Comparison of ENCODE assay signal across 13 cellular contexts in the genomic region with DNA sequence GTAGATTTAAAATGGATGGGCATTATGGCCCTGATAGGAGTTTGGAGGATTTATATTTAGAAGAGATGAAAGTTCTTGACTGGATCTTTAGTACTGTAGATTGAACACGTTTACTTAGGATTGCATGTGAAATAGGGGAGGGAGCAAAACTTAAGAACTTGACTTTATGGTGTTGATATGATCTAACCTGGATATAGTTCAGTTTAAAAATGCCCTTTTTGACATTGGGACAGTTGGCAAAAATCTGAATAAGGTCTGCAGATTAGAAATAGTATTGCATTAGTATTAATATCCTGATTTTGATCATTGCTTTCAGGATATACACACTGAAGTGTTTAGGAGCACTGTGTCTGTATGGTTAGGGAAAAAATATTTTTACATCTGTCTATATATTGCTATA.
DNase-seq lines count a peak whose midpoint lies in the region; ATAC-seq and FAIRE-seq lines count a peak whose summit lies in the region.
"Had no signal": no experiment of that assay in that cellular context is flagged by ENCODE, and none has a peak within 500 bp of the region (broad histone marks: within the 10 kb centered on the region; RNA-seq: fewer than 3 reads in every experiment).

No MANE protein-coding gene starts in this region.

- H3K27ac ChIP-seq in SK-N-MC, result peak overlapping the region; percentile 75; the same call in 1 of the 2 replicates
- H3K27ac ChIP-seq: C4-2B had no signal

- H3K4me3 Mint-ChIP-seq in activated naive CD4-positive, alpha-beta T cell treated with anti-CD3 and anti-CD28 coated beads, Interleukin-2, amount 50 U/mL, for 24 hours, result peak overlapping the region; percentile 93
- peak overlapping the region; percentile 55 to 62 for H3K4me3 Mint-ChIP-seq in effector memory CD8-positive, alpha-beta T cell
- peak overlapping the region; percentile 11 for H3K4me3 Mint-ChIP-seq in stimulated activated memory B cell treated with anti-CD40 and anti-IgM and Interleukin-4, amounts not matched to agents 10 μg/mL and 1 μg/mL and 100 μg/mL, for 72 hours

- DNase-seq in activated naive CD4-positive, alpha-beta T cell (lab: John Stamatoyannopoulos, UW), result no peak
- no peak for DNase-seq in SK-N-MC (ENCODE audit: low read depth, low spot score)
- DNase-seq in effector memory CD8-positive, alpha-beta T cell, result no peak
- DNase-seq in urothelium cell line (ENCODE audit: low spot score), result no peak
- DNase-seq in HuH-7.5 (ENCODE audit: low spot score), result no peak
- no peak for DNase-seq in NCI-H1694 treated with DMSO at 0.1 percent for 48 hours (lab: John Stamatoyannopoulos, UW)
- DNase-seq: foreskin melanocyte, left colon, NCI-H1105 treated with DMSO at 0.1 percent for 48 hours, NCI-H446 treated with DMSO at 0.1 percent for 48 hours had no signal

- no peak overlapping the region for H3K9ac ChIP-seq in SK-N-MC (ENCODE audit: insufficient read length)

- H3K9me3 Mint-ChIP-seq in activated naive CD4-positive, alpha-beta T cell treated with anti-CD3 and anti-CD28 coated beads, Interleukin-2, amount 50 U/mL, for 24 hours, result no peaks in the 10 kb centered on the region
- no peaks in the 10 kb centered on the region for H3K9me3 Mint-ChIP-seq in effector memory CD8-positive, alpha-beta T cell
- no peaks in the 10 kb centered on the region for H3K9me3 Mint-ChIP-seq in stimulated activated memory B cell treated with anti-CD40 and anti-IgM and Interleukin-4, amounts not matched to agents 10 μg/mL and 1 μg/mL and 100 μg/mL, for 72 hours

- ATAC-seq in effector memory CD8-positive, alpha-beta T cell (replicated peaks), result no peak
- no peak for ATAC-seq in stimulated activated memory B cell treated with anti-CD40 and anti-IgM and Interleukin-4, amounts not matched to agents 10 μg/mL and 1 μg/mL and 100 μg/mL, for 72 hours

- H3K36me3 ChIP-seq in SK-N-MC (ENCODE audit: insufficient read depth, low read length), result peaks cover 71% of the 10 kb centered on the region

- H3K9me3 ChIP-seq in SK-N-MC (ENCODE audit: low read depth, low read length), result no peaks in the 10 kb centered on the region

- H3K36me3 Mint-ChIP-seq in activated naive CD4-positive, alpha-beta T cell treated with anti-CD3 and anti-CD28 coated beads, Interleukin-2, amount 50 U/mL, for 24 hours, result peaks cover 21% of the 10 kb centered on the region
- peaks cover 55% of the 10 kb centered on the region for H3K36me3 Mint-ChIP-seq in effector memory CD8-positive, alpha-beta T cell (ENCODE audit: insufficient read depth)
- H3K36me3 Mint-ChIP-seq in stimulated activated memory B cell treated with anti-CD40 and anti-IgM and Interleukin-4, amounts not matched to agents 10 μg/mL and 1 μg/mL and 100 μg/mL, for 72 hours, result peaks cover 48% of the 10 kb centered on the region

- no peak for FAIRE-seq in urothelium cell line (lab: Jason Lieb, UNC)

- H3K4me3 ChIP-seq in SK-N-MC, result no peak overlapping the region

- H3K27ac Mint-ChIP-seq in activated naive CD4-positive, alpha-beta T cell treated with anti-CD3 and anti-CD28 coated beads, Interleukin-2, amount 50 U/mL, for 24 hours, result peak overlapping the region; percentile 98
- peak overlapping the region; percentile 38 to 75 for H3K27ac Mint-ChIP-seq in effector memory CD8-positive, alpha-beta T cell
- peak overlapping the region; percentile 76 for H3K27ac Mint-ChIP-seq in stimulated activated memory B cell treated with anti-CD40 and anti-IgM and Interleukin-4, amounts not matched to agents 10 μg/mL and 1 μg/mL and 100 μg/mL, for 72 hours

- H3K4me1 Mint-ChIP-seq in activated naive CD4-positive, alpha-beta T cell treated with anti-CD3 and anti-CD28 coated beads, Interleukin-2, amount 50 U/mL, for 24 hours, result peaks cover 81% of the 10 kb centered on the region
- peaks cover 45 to 65% of the 10 kb centered on the region in 2 donors for H3K4me1 Mint-ChIP-seq in effector memory CD8-positive, alpha-beta T cell (ENCODE audit: low read depth in 2 of 2)
- peaks cover 85% of the 10 kb centered on the region for H3K4me1 Mint-ChIP-seq in stimulated activated memory B cell treated with anti-CD40 and anti-IgM and Interleukin-4, amounts not matched to agents 10 μg/mL and 1 μg/mL and 100 μg/mL, for 72 hours

- H3K27me3 Mint-ChIP-seq in activated naive CD4-positive, alpha-beta T cell treated with anti-CD3 and anti-CD28 coated beads, Interleukin-2, amount 50 U/mL, for 24 hours, result no peaks in the 10 kb centered on the region
- no peaks in the 10 kb centered on the region for H3K27me3 Mint-ChIP-seq in effector memory CD8-positive, alpha-beta T cell
- H3K27me3 Mint-ChIP-seq in stimulated activated memory B cell treated with anti-CD40 and anti-IgM and Interleukin-4, amounts not matched to agents 10 μg/mL and 1 μg/mL and 100 μg/mL, for 72 hours, result no peaks in the 10 kb centered on the region

Comparison
In these comparisons a context has a peak if more than half of its experiments do, and no peak if none do; other contexts are left out.
1. H3K4me3 Mint-ChIP-seq: peak in every context shown above with its lines; median percentile 93 in activated naive CD4-positive, alpha-beta T cell treated with anti-CD3 and anti-CD28 coated beads, Interleukin-2, amount 50 U/mL, for 24 hours; 58 in effector memory CD8-positive, alpha-beta T cell; 11 in stimulated activated memory B cell treated with anti-CD40 and anti-IgM and Interleukin-4, amounts not matched to agents 10 μg/mL and 1 μg/mL and 100 μg/mL, for 72 hours.